8 cellular contexts compared by ENCODE assay signal in genomic region chr10:80599424-80599847, GRCh38.
A peak's percentile ranks its signal among the peaks of the same experiment; 100 is the strongest.
DNase-seq lines count a peak whose midpoint lies in the region; ATAC-seq, FAIRE-seq and TF ChIP-seq lines count a peak whose summit lies in the region.

No MANE protein-coding gene starts in this region.

- H3K9me1 ChIP-seq in K562 (ENCODE audit: control insufficient read depth, insufficient read depth, low read length): no peaks in the 10 kb centered on the region

- TF ChIP-seq RAD21 in K562 (CRISPR knock-in tag; conservative IDR thresholded peaks at IDR 0.05 in 1 of 2, IDR thresholded peaks at IDR 0.05 in 1 of 2): peak; percentile 47 to 75

- no peak overlapping the region for H3K9ac ChIP-seq in K562 (ENCODE audit: insufficient read depth in 1 of 2, low read depth in 2 of 2, low read length in 2 of 2)

- H3K4me3 ChIP-seq in K562: no peak overlapping the region
- H3K4me3 ChIP-seq in kidney epithelial cell (ENCODE audit: low read depth, low read length): no peak overlapping the region

- no peaks in the 10 kb centered on the region for H3K9me3 ChIP-seq in K562 (replicated peaks; ENCODE audit: control insufficient read depth, insufficient read depth, low read depth, low read length)

- CTCF ChIA-PET in K562 (lab: Yijun Ruan, JAX; ENCODE audit: low intra/inter-chr PET ratio): no interaction called here

- H3K36me3 ChIP-seq in K562 (ENCODE audit: control insufficient read depth, insufficient read depth, low read length) (no peaks in the 10 kb centered on the region), kidney epithelial cell (ENCODE audit: control insufficient read depth, insufficient read depth, low read length) (no peaks in the 10 kb centered on the region)

- H3K4me1 ChIP-seq in K562 (replicated peaks in 1 of 2; ENCODE audit: control insufficient read depth in 2 of 2, insufficient read depth in 2 of 2, low read length in 2 of 2): peaks cover 0 to 4% of the 10 kb centered on the region in 2 experiments; a peak in 2 of 5 replicates

- no peaks in the 10 kb centered on the region for H4K20me1 ChIP-seq in K562 (replicated peaks; ENCODE audit: control insufficient read depth, insufficient read depth, low read length)

- DNase-seq in EL (peak; percentile 53), OCI-M1 (lab: John Stamatoyannopoulos, UW) (peak; percentile 90), K562 (ENCODE audit: extremely low read depth in 1 of 4, low spot score in 3 of 4) (peak; percentile 80 to 87 (median 82)), kidney epithelial cell (ENCODE audit: low read depth) (no peak), NCI-H345 (lab: John Stamatoyannopoulos, UW) (no peak)
- peak; percentile 64 for DNase-seq in stimulated activated CD8-positive, alpha-beta memory T cell treated with anti-CD3 and anti-CD28 coated beads, Interleukin-4, amount 100 ng/mL, for 48 hours

- H3K27me3 ChIP-seq in K562 (ENCODE audit: control insufficient read depth in 2 of 2, insufficient read depth in 2 of 2, low read length in 2 of 2) (peaks cover 9 to 28% of the 10 kb centered on the region in 2 experiments; a peak in 4 of 5 replicates), kidney epithelial cell (ENCODE audit: control insufficient read depth, insufficient read depth, low read length) (no peaks in the 10 kb centered on the region)

- no peaks in the 10 kb centered on the region for H3K79me2 ChIP-seq in K562 (ENCODE audit: control insufficient read depth, insufficient read depth, low read length)

- POLR2A ChIA-PET in K562 (lab: Yijun Ruan, JAX): interaction anchor here (0.5 to 0.7 kb wide), 2 partner anchors 68 to 221 kb away, joined by 3 read pairs; no protein-coding TSS in a partner anchor

- in situ Hi-C loops in K562 (cut with MboI): no loop called here

- TF ChIP-seq POLR2A in K562 (conservative IDR thresholded peaks at IDR 0.05): no peak

- intact Hi-C loops in K562 (cut with micrococcal nuclease): loop anchor here (2.0 to 5.0 kb wide), 2 partner anchors 157 to 217 kb away; no protein-coding TSS in a partner anchor

- WGBS in K562 (ENCODE audit: insufficient coverage, low coverage, missing lambda C conversion rate): 3% methylated on average over 8 of the region's 8 CpGs

- H2AFZ ChIP-seq in K562 (ENCODE audit: low read depth, low read length): peak overlapping the region; percentile 53

- no peak for TF ChIP-seq EP300 in K562 (IDR thresholded peaks at IDR 0.05; ENCODE audit: low read length)

- ATAC-seq in GM19395 (IDR thresholded peaks at IDR 0.05; ENCODE audit: unreplicated experiment): peak; percentile 72
- peak; percentile 77 for ATAC-seq in HG03175 (IDR thresholded peaks at IDR 0.05; ENCODE audit: unreplicated experiment)
- ATAC-seq in K562: peak; percentile 95

- TF ChIP-seq CTCF in K562 (IDR thresholded peaks at IDR 0.05 in 2 of 3, conservative IDR thresholded peaks at IDR 0.05 in 1 of 3; ENCODE audit: insufficient read depth in 2 of 3, low read depth in 1 of 3, low read length in 3 of 3) (peak; percentile 91 to 98 (median 92)), kidney epithelial cell (IDR thresholded peaks at IDR 0.05; ENCODE audit: insufficient read depth, low read length, poor library complexity, severe bottlenecking) (peak; percentile 71)

- no peak overlapping the region for H3K4me2 ChIP-seq in K562 (ENCODE audit: insufficient read depth, low read length)

- no peak overlapping the region for H3K27ac ChIP-seq in K562 (ENCODE audit: extremely low read depth, low read depth, low read length)

- BruUV-seq in K562 (replicated peaks; lab: Mats Ljungman, UMichigan): no TSS peak

- peak; percentile 96 for FAIRE-seq in K562 (lab: Jason Lieb, UNC)

TF ChIP-seq in K562, 482 proteins besides CTCF, POLR2A, EP300 and RAD21:
- TF ChIP-seq OTX1 (CRISPR knock-in tag; IDR thresholded peaks at IDR 0.05) (no peak), NFE2 (IDR thresholded peaks at IDR 0.05; ENCODE audit: low read depth) (peak; percentile 54), STAG1 (CRISPR knock-in tag; IDR thresholded peaks at IDR 0.05; ENCODE audit: borderline replicate concordance) (peak; percentile 63; the same call in 1 of the 2 replicates), GTF2A2 (tag; IDR thresholded peaks at IDR 0.05) (no peak), ZFP30 (CRISPR knock-in tag; IDR thresholded peaks at IDR 0.05; ENCODE audit: borderline replicate concordance) (no peak), SMC3 (conservative IDR thresholded peaks at IDR 0.05; ENCODE audit: insufficient read depth, low read depth, low read length) (peak; percentile 69), MAFK (IDR thresholded peaks at IDR 0.05; ENCODE audit: low read length) (peak; percentile 34; the same call in 1 of the 2 replicates), YY1 (IDR thresholded peaks at IDR 0.05; ENCODE audit: borderline replicate concordance in 1 of 3, control insufficient read depth in 1 of 3, extremely low read depth in 1 of 3, insufficient read depth in 3 of 3, insufficient read length in 1 of 3, insufficient replicate concordance in 2 of 3, low read depth in 1 of 3, low read length in 2 of 3) (peak in 1 of 3 experiments; percentile 17), HNRNPUL1 (IDR thresholded peaks at IDR 0.05; ENCODE audit: low read length) (no peak), E4F1 (CRISPR knock-in tag; IDR thresholded peaks at IDR 0.05; ENCODE audit: borderline replicate concordance) (no peak), SAFB (IDR thresholded peaks at IDR 0.05; ENCODE audit: borderline replicate concordance, low read depth, low read length) (no peak), SAP30 (IDR thresholded peaks at IDR 0.05; ENCODE audit: borderline replicate concordance, insufficient read depth, low read depth, low read length, poor library complexity, severe bottlenecking) (no peak), C11orf30 (IDR thresholded peaks at IDR 0.05; ENCODE audit: low read depth) (peak; percentile 30), MTA1 (IDR thresholded peaks at IDR 0.05; ENCODE audit: borderline replicate concordance) (no peak), KLF16 (IDR thresholded peaks at IDR 0.05) (peak; percentile 34; the same call in 1 of the 2 replicates), XRCC5 (IDR thresholded peaks at IDR 0.05; ENCODE audit: low read depth, low read length) (peak; percentile 65; the same call in 1 of the 2 replicates), CBFB (CRISPR knock-in tag; IDR thresholded peaks at IDR 0.05) (peak; percentile 51; the same call in 1 of the 2 replicates)

Comparison
In these comparisons a context has a peak if more than half of its experiments do, and no peak if none do; other contexts are left out.
1. DNase-seq: peak in EL (single experiment), OCI-M1 (single experiment), K562 (4 of 4) and stimulated activated CD8-positive, alpha-beta memory T cell treated with anti-CD3 and anti-CD28 coated beads, Interleukin-4, amount 100 ng/mL, for 48 hours (single experiment); none in kidney epithelial cell (single experiment) and NCI-H345 (single experiment).
2. Peak in every context shown above with its lines, with median percentiles within 50 percentile points of each other: ATAC-seq.